In the genomic region with DNA sequence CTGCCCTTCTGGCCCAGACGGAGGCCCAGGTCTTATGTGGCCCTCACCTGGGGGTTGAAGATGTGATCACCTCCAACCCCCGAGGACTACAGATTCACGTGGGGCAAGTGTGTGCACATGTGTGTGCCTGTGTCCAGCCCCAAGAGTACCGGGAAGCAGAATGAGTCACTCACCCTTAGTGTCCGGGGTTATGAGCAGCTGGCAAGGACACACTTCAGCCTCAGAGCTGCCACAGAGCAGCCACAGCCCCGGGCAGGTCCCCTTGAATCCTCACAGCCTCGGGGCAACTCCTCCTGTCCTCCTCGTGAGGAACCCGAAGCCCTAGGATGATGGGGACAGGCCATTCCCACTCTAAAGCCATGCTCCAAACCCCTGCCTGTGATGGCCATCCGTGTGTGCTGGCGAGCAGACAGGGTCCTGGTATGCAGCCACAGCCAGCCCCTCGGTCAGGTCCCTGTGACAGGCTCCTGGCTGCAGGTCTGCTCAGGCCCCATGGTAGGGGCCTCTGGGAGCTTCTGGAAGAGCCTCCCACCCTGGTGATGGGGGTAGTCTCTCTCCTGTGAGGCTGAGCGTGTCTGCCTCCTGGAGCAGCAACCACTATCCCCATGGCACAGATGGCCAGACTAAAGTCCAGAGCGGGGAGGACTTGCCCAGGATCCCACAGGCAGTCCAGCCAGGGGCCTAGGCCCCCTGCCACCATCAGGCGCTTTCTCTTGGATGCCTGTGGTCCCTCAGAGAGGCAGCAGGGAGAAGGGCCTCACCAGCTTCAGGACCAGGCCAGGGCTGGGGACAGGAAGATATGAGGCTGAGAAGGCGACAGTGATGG, we compare ENCODE assay signal across 8 cellular contexts. TPM values are rescaled to one million over a fixed set of nuclear protein-coding genes. Genes with fewer than 3 reads are reported as not detected.
DNase-seq lines count a peak whose midpoint lies in the region; ATAC-seq and TF ChIP-seq lines count a peak whose summit lies in the region.
"Had no signal": no experiment of that assay in that cellular context is flagged by ENCODE, and none has a peak within 500 bp of the region (broad histone marks: within the 10 kb centered on the region; RNA-seq: fewer than 3 reads in every experiment).

No MANE protein-coding gene starts in this region.

- H3K36me3 ChIP-seq in PC-3 (ENCODE audit: low read depth, low read length): peaks cover 12% of the 10 kb centered on the region; the same call in 1 of the 2 replicates
- H3K36me3 ChIP-seq in liver (ENCODE audit: control insufficient read depth in 4 of 4, insufficient read depth in 3 of 4, low read depth in 1 of 4, low read length in 3 of 4): peaks cover 4 to 17% (median 12%) of the 10 kb centered on the region in 4 donors
- peaks cover 23% of the 10 kb centered on the region for H3K36me3 ChIP-seq in upper lobe of right lung

- no peak overlapping the region for H3K4me3 ChIP-seq in PC-3 (ENCODE audit: low read length)
- H3K4me3 ChIP-seq in liver (ENCODE audit: low read depth in 1 of 3, low read length in 3 of 3): peak overlapping the region; percentile 5 to 48 (median 43)
- H3K4me3 ChIP-seq in upper lobe of right lung: peak overlapping the region; percentile 49

- no peaks in the 10 kb centered on the region for H4K20me1 ChIP-seq in PC-3 (ENCODE audit: low read length)

- H3K27ac ChIP-seq in PC-3 (ENCODE audit: low read length) (no peak overlapping the region), liver (ENCODE audit: low read depth in 1 of 2, low read length in 2 of 2) (peak overlapping the region; percentile 38 to 40), upper lobe of right lung (peak overlapping the region; percentile 85)

- H3K9me3 ChIP-seq in PC-3 (ENCODE audit: low read length): no peaks in the 10 kb centered on the region
- H3K9me3 ChIP-seq in liver (ENCODE audit: control insufficient read depth in 4 of 4, low read length in 3 of 4): no peaks in the 10 kb centered on the region
- H3K9me3 ChIP-seq in upper lobe of right lung: no peaks in the 10 kb centered on the region

- BruUV-seq in PC-3 (replicated peaks; lab: Mats Ljungman, UMichigan): no TSS peak

- POLR2A ChIA-PET in PC-3 (lab: Charles Lee; ENCODE audit: unreplicated experiment): no interaction called here

- intact Hi-C loops in PC-3 (cut with micrococcal nuclease): no loop called here
- intact Hi-C loops in upper lobe of right lung (cut with DNase I): no loop called here
- intact Hi-C loops in posterior cingulate gyrus (cut with DNase I): no loop called here

- no peak for TF ChIP-seq RAD21 in liver (IDR thresholded peaks at IDR 0.05)

- ATAC-seq in PC-3: peak; percentile 52
- ATAC-seq in upper lobe of right lung: peak; percentile 32

- H3K9ac ChIP-seq in PC-3 (ENCODE audit: low read length): no peak overlapping the region
- H3K9ac ChIP-seq in liver (ENCODE audit: low read depth in 1 of 2, low read length in 2 of 2): no peak overlapping the region

- no peak overlapping the region for H2AFZ ChIP-seq in PC-3 (ENCODE audit: low read length)

- H3K4me1 ChIP-seq in PC-3 (ENCODE audit: insufficient read depth, low read length): no peaks in the 10 kb centered on the region
- H3K4me1 ChIP-seq in liver (ENCODE audit: control insufficient read depth in 4 of 4, insufficient read depth in 4 of 4, low read length in 3 of 4): peaks cover 0 to 5% (median 2%) of the 10 kb centered on the region in 4 donors
- H3K4me1 ChIP-seq in upper lobe of right lung: peaks cover 34% of the 10 kb centered on the region

- WGBS in liver: 72% methylated on average over 16 of the region's 16 CpGs

- TF ChIP-seq CTCF in PC-3 (conservative IDR thresholded peaks at IDR 0.05; ENCODE audit: low read depth, low read length): no peak
- no peak for TF ChIP-seq CTCF in liver (IDR thresholded peaks at IDR 0.05; ENCODE audit: low read depth, low read length, missing input control)
- TF ChIP-seq CTCF in upper lobe of right lung (IDR thresholded peaks at IDR 0.05): no peak

- CTCF ChIA-PET in PC-3 (lab: Charles Lee): no interaction called here

- H3F3A ChIP-seq in PC-3 (ENCODE audit: low read length, unreplicated experiment): no peaks in the 10 kb centered on the region

- H3K9me2 ChIP-seq in PC-3 (replicated peaks; ENCODE audit: low read length): no peaks in the 10 kb centered on the region

- no peak overlapping the region for H3K4me2 ChIP-seq in PC-3 (ENCODE audit: low read length)

- no peaks in the 10 kb centered on the region for H3K79me2 ChIP-seq in PC-3 (ENCODE audit: low read length)

- H3K27me3 ChIP-seq in PC-3 (ENCODE audit: low read length) (no peaks in the 10 kb centered on the region), liver (ENCODE audit: control insufficient read depth in 4 of 4, insufficient read depth in 4 of 4, low read length in 3 of 4) (no peaks in the 10 kb centered on the region), upper lobe of right lung (no peaks in the 10 kb centered on the region)

- DNase-seq in PC-3 (no peak), dermis microvascular lymphatic vessel endothelial cell (ENCODE audit: low read depth in 2 of 2) (peak; percentile 69 to 88), upper lobe of right lung (no peak), germinal center (ENCODE audit: low spot score) (no peak), posterior cingulate gyrus (no peak), GDM1 (lab: John Stamatoyannopoulos, UW) (no peak)
- DNase-seq: activated CD4-positive, alpha-beta T cell treated with anti-CD3 and anti-CD28 coated beads, Interleukin-2, amount 50 U/mL, for 48 hours had no signal

TF ChIP-seq in liver, 16 proteins besides CTCF, POLR2A, EP300 and RAD21:
- no peak for TF ChIP-seq HNF4G (IDR thresholded peaks at IDR 0.05)
- TF ChIP-seq YY1 (IDR thresholded peaks at IDR 0.05): no peak
- TF ChIP-seq, protein P1, sequence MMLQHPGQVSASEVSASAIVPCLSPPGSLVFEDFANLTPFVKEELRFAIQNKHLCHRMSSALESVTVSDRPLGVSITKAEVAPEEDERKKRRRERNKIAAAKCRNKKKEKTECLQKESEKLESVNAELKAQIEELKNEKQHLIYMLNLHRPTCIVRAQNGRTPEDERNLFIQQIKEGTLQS (IDR thresholded peaks at IDR 0.05): no peak
- no peak for TF ChIP-seq EGR1 (IDR thresholded peaks at IDR 0.05; ENCODE audit: low read depth in 2 of 2)
- no peak for TF ChIP-seq HNF4A (conservative IDR thresholded peaks at IDR 0.05)

RNA-seq across cellular contexts. Expression of a gene that starts 0.9 kb away (rescaled TPM):
- total RNA-seq in PC-3 (2014; rRNA removed) (0.33 TPM in 1 of 2 replicates, not detected in the other), dermis microvascular lymphatic vessel endothelial cell (117 and 330 TPM in 2 replicates), liver (100 to 1,000 TPM in 1 of 2 donors, 10 to 100 TPM in 1; 43.0 to 198 TPM), upper lobe of right lung (152 TPM)
- polyA plus RNA-seq in liver: 10 to 100 TPM; 42.0 to 99.9 TPM

RNA-seq across cellular contexts. Expression of a gene that starts 37.7 kb away (rescaled TPM):
- total RNA-seq in PC-3 (2014; rRNA removed) (229 and 263 TPM in 2 replicates), dermis microvascular lymphatic vessel endothelial cell (24.4 and 52.5 TPM in 2 replicates), liver (10 to 100 TPM in 1 of 2 donors, 1 to 10 TPM in 1; 2.8 to 20.9 TPM), upper lobe of right lung (39.7 TPM)
- 1 to 10 TPM; 3.0 to 3.2 TPM for polyA plus RNA-seq in liver

RNA-seq across cellular contexts. Expression of a gene that starts 40.4 kb away (rescaled TPM):
- total RNA-seq in PC-3 (2014; rRNA removed): 14.5 and 26.1 TPM in 2 replicates
- total RNA-seq in dermis microvascular lymphatic vessel endothelial cell: 4.8 and 5.8 TPM in 2 replicates
- 1 to 10 TPM; 3.3 to 8.5 TPM for total RNA-seq in liver
- polyA plus RNA-seq in liver: 10 to 100 TPM in 1 of 2 donors, 1 to 10 TPM in 1; 5.1 to 39.9 TPM
- total RNA-seq in upper lobe of right lung: 16.6 TPM

RNA-seq across cellular contexts. Expression of a gene that starts 40.6 kb away (rescaled TPM):
- total RNA-seq in PC-3 (2014; rRNA removed) (60.4 and 65.3 TPM in 2 replicates), dermis microvascular lymphatic vessel endothelial cell (27.7 and 38.3 TPM in 2 replicates), liver (10 to 100 TPM; 18.5 to 39.8 TPM), upper lobe of right lung (94.6 TPM)
- polyA plus RNA-seq in liver: 10 to 100 TPM; 10.8 to 16.7 TPM

RNA-seq across cellular contexts. Expression of a gene that starts 42.1 kb away (rescaled TPM):
- total RNA-seq in PC-3 (2014; rRNA removed): 1.9 and 4.9 TPM in 2 replicates
- total RNA-seq in dermis microvascular lymphatic vessel endothelial cell: 0.13 TPM in 1 of 2 replicates, not detected in the other
- total RNA-seq in liver: under 1 TPM; 0.28 to 0.75 TPM
- polyA plus RNA-seq in liver: under 1 TPM; 0.21 to 0.42 TPM
- total RNA-seq in upper lobe of right lung: 88.9 TPM

Comparison
In these comparisons a context has a peak if more than half of its experiments do, and no peak if none do; other contexts are left out.
1. DNase-seq: peak in dermis microvascular lymphatic vessel endothelial cell (2 of 2); none in PC-3 (single experiment), upper lobe of right lung (single experiment), germinal center (single experiment), posterior cingulate gyrus (0 of 10) and GDM1 (single experiment).
2. RNA of a gene that starts 0.9 kb away (total RNA-seq): 43.0 to 198 TPM in liver, 152 TPM in upper lobe of right lung (single experiment) and 117 to 330 TPM in dermis microvascular lymphatic vessel endothelial cell; 0.33 TPM in PC-3; every median in the first group is over 10 times any median in the second.